In the genomic region with DNA sequence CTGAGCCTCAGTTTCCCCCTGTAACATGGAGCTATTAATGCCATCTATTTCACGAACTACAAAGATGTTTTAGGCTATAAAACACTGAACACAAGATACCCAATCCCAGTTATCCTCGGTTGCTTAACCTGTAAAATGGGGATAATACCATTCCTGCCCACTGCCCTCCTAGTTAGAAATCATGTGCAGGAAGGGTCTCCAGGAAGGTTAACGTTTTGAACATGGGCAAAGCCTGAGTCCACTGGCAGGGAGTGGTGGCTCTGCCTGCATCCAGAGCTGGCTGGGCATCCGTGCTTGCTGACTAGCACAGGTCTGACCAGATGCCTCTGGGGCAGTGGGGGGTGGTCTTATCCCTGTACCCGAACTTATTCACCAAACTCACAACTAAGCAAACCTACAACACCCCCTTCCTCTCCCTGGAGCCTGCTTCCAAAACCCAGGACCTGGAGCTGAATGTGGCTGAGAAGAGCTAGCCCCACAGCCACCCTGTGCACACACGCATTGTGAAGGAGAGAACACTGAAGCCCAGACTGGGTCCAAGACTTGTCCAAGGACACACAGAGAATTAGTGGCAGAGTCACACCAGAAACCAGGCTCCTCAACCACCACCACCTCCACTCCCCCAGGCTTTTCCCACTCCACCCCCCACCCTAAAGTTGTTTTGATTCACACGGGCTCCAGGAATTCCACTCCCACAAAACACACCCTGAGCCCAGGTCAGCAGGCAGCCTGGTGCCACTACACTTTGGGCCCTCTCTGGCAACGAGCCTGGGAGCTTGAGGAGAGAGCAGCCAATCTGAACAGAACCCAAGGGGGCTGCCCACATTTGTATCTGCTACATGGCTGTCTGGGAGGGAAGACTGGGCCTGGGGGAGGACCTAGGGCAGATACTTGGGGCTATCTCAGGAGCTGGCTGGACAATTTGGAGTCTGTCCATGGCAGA, we compare ENCODE assay signal across 8 cellular contexts. TPM values are rescaled to one million over a fixed set of nuclear protein-coding genes. Genes with fewer than 3 reads are reported as not detected.
DNase-seq lines count a peak whose midpoint lies in the region; ATAC-seq and TF ChIP-seq lines count a peak whose summit lies in the region.

No MANE protein-coding gene starts in this region.

- no peak for TF ChIP-seq CTCF in foreskin fibroblast (IDR thresholded peaks at IDR 0.05; ENCODE audit: low read depth, low read length)

- H3K27me3 ChIP-seq in CD8-positive, alpha-beta memory T cell (ENCODE audit: insufficient read depth, low read length, poor library complexity, severe bottlenecking): no peaks in the 10 kb centered on the region

- intact Hi-C loops in sciatic nerve (cut with DNase I): no loop called here

- H3K27ac Mint-ChIP-seq in CD8-positive, alpha-beta memory T cell: peak overlapping the region; percentile 91 to 97 (median 95)
- peak overlapping the region; percentile 97 for H3K27ac Mint-ChIP-seq in activated CD4-positive, alpha-beta memory T cell treated with anti-CD3 and anti-CD28 coated beads, Interleukin-2, amount 10 ng/mL, durations not matched to agents 7 days and 5 days
- H3K27ac Mint-ChIP-seq in naive B cell: peak overlapping the region in 3 of 6 donors; percentile 17 to 78 (median 51)

- no peaks in the 10 kb centered on the region for H3K27me3 Mint-ChIP-seq in CD8-positive, alpha-beta memory T cell
- H3K27me3 Mint-ChIP-seq in activated CD4-positive, alpha-beta memory T cell treated with anti-CD3 and anti-CD28 coated beads, Interleukin-2, amount 10 ng/mL, durations not matched to agents 7 days and 5 days: no peaks in the 10 kb centered on the region
- no peaks in the 10 kb centered on the region for H3K27me3 Mint-ChIP-seq in naive B cell

- CTCF ChIA-PET in CD8-positive, alpha-beta memory T cell (lab: Charles Lee): interaction anchor here (0.9 to 34.1 kb wide), 10 partner anchors 10 to 125 kb away, joined by 3 to 588 read pairs (median 8); no protein-coding TSS in a partner anchor
- CTCF ChIA-PET in activated CD4-positive, alpha-beta memory T cell treated with anti-CD3 and anti-CD28 coated beads, Interleukin-2, amount 10 ng/mL, durations not matched to agents 7 days and 5 days (lab: Charles Lee): interaction anchor here (0.5 to 12.4 kb wide), 18 partner anchors 9 to 1146 kb away, joined by 3 to 192 read pairs (median 8); partner anchors contain the start of genes ELOA, HNRNPR, ID3 and RPL11

- H3K9me3 ChIP-seq in CD8-positive, alpha-beta memory T cell (ENCODE audit: low read length): no peaks in the 10 kb centered on the region

- no peaks in the 10 kb centered on the region for H3K36me3 Mint-ChIP-seq in CD8-positive, alpha-beta memory T cell
- peaks cover 52% of the 10 kb centered on the region for H3K36me3 Mint-ChIP-seq in activated CD4-positive, alpha-beta memory T cell treated with anti-CD3 and anti-CD28 coated beads, Interleukin-2, amount 10 ng/mL, durations not matched to agents 7 days and 5 days (ENCODE audit: low read depth)
- no peaks in the 10 kb centered on the region for H3K36me3 Mint-ChIP-seq in naive B cell

- peaks cover 84 to 92% (median 91%) of the 10 kb centered on the region in 3 donors for H3K4me1 Mint-ChIP-seq in CD8-positive, alpha-beta memory T cell
- H3K4me1 Mint-ChIP-seq in activated CD4-positive, alpha-beta memory T cell treated with anti-CD3 and anti-CD28 coated beads, Interleukin-2, amount 10 ng/mL, durations not matched to agents 7 days and 5 days: peaks cover 76% of the 10 kb centered on the region
- H3K4me1 Mint-ChIP-seq in naive B cell: peaks cover 63 to 81% (median 79%) of the 10 kb centered on the region in 3 donors

- H3K4me3 Mint-ChIP-seq in CD8-positive, alpha-beta memory T cell: peak overlapping the region; percentile 74 to 89 (median 80)
- peak overlapping the region; percentile 99 for H3K4me3 Mint-ChIP-seq in activated CD4-positive, alpha-beta memory T cell treated with anti-CD3 and anti-CD28 coated beads, Interleukin-2, amount 10 ng/mL, durations not matched to agents 7 days and 5 days
- H3K4me3 Mint-ChIP-seq in naive B cell: peak overlapping the region; percentile 65 to 84 (median 75)

- DNase-seq in CD8-positive, alpha-beta memory T cell: no peak
- DNase-seq in HUDEP-2 (lab: John Stamatoyannopoulos, UW; ENCODE audit: unreplicated experiment in 76 of 76) (peak in 61 of 76 experiments; percentile 5 to 68 (median 43)), naive B cell (no peak), foreskin fibroblast (no peak), sciatic nerve (ENCODE audit: low spot score) (no peak), middle frontal gyrus (ENCODE audit: extremely low spot score, low spot score) (no peak), glomerular visceral epithelial cell (ENCODE audit: extremely low spot score) (no peak)
- peak; percentile 33 for DNase-seq in activated CD4-positive, alpha-beta memory T cell treated with anti-CD3 and anti-CD28 coated beads, Interleukin-2, amount 10 ng/mL, durations not matched to agents 7 days and 5 days

- H3K4me3 ChIP-seq in CD8-positive, alpha-beta memory T cell (ENCODE audit: low read length): peak overlapping the region; percentile 57
- H3K4me3 ChIP-seq in foreskin fibroblast (ENCODE audit: low read depth in 1 of 2, low read length in 2 of 2): peak overlapping the region in 1 of 2 donors; percentile 3

- no peaks in the 10 kb centered on the region for H3K36me3 ChIP-seq in CD8-positive, alpha-beta memory T cell (ENCODE audit: insufficient read depth, low read length)

- peaks cover 86% of the 10 kb centered on the region for H3K4me1 ChIP-seq in CD8-positive, alpha-beta memory T cell (ENCODE audit: insufficient read depth, low read length)

- ATAC-seq in naive B cell (ENCODE audit: low read depth in 2 of 2) (no peak), sciatic nerve (no peak)

- no peaks in the 10 kb centered on the region for H3K9me3 Mint-ChIP-seq in CD8-positive, alpha-beta memory T cell
- H3K9me3 Mint-ChIP-seq in activated CD4-positive, alpha-beta memory T cell treated with anti-CD3 and anti-CD28 coated beads, Interleukin-2, amount 10 ng/mL, durations not matched to agents 7 days and 5 days: no peaks in the 10 kb centered on the region
- no peaks in the 10 kb centered on the region for H3K9me3 Mint-ChIP-seq in naive B cell

- peak overlapping the region; percentile 48 for H3K27ac ChIP-seq in CD8-positive, alpha-beta memory T cell (ENCODE audit: low read depth, low read length)

- POLR2A ChIA-PET in CD8-positive, alpha-beta memory T cell (lab: Charles Lee): interaction anchor here (0.5 to 2.0 kb wide), 5 partner anchors 15 to 185 kb away, joined by 4 to 11 read pairs (median 5); partner anchors contain the start of genes ASAP3 and HNRNPR
- POLR2A ChIA-PET in activated CD4-positive, alpha-beta memory T cell treated with anti-CD3 and anti-CD28 coated beads, Interleukin-2, amount 10 ng/mL, durations not matched to agents 7 days and 5 days (lab: Charles Lee): interaction anchor here (0.6 to 15.2 kb wide), 25 partner anchors 8 to 975 kb away, joined by 3 to 122 read pairs (median 11); partner anchors contain the start of genes HNRNPR, ID3, PNRC2 and RPL11

RNA-seq across cellular contexts. Expression of gene E2F2, which starts 1.6 kb away (rescaled TPM):
- total RNA-seq in CD8-positive, alpha-beta memory T cell: 10 to 100 TPM; 19.1 to 19.6 TPM
- 0.76 TPM for polyA plus RNA-seq in CD8-positive, alpha-beta memory T cell
- total RNA-seq in activated CD4-positive, alpha-beta memory T cell treated with anti-CD3 and anti-CD28 coated beads, Interleukin-2, amount 10 ng/mL, durations not matched to agents 7 days and 5 days: 10 to 100 TPM; 93.4 to 98.9 TPM
- 1 to 10 TPM in 2 of 6 donors, under 1 TPM in 4; 0.06 to 1.7 (median 0.46) TPM for polyA plus RNA-seq in naive B cell (ENCODE audit: low read depth in 6 of 6)
- total RNA-seq in sciatic nerve: 2.1 TPM

RNA-seq across cellular contexts. Expression of gene ID3, which starts 29.9 kb away (rescaled TPM):
- 10 to 100 TPM; 18.4 to 19.3 TPM for total RNA-seq in CD8-positive, alpha-beta memory T cell
- polyA plus RNA-seq in CD8-positive, alpha-beta memory T cell: 4.7 TPM
- total RNA-seq in activated CD4-positive, alpha-beta memory T cell treated with anti-CD3 and anti-CD28 coated beads, Interleukin-2, amount 10 ng/mL, durations not matched to agents 7 days and 5 days: 10 to 100 TPM; 14.7 to 14.8 TPM
- 10 to 100 TPM; 23.9 to 52.0 (median 31.2) TPM for polyA plus RNA-seq in naive B cell (ENCODE audit: low read depth in 6 of 6)
- 289 TPM for total RNA-seq in sciatic nerve

RNA-seq across cellular contexts. Expression of gene ASAP3, which starts 45.4 kb away (rescaled TPM):
- total RNA-seq in CD8-positive, alpha-beta memory T cell: under 1 TPM; 0.33 to 0.78 TPM
- polyA plus RNA-seq in CD8-positive, alpha-beta memory T cell: 0.62 TPM
- total RNA-seq in activated CD4-positive, alpha-beta memory T cell treated with anti-CD3 and anti-CD28 coated beads, Interleukin-2, amount 10 ng/mL, durations not matched to agents 7 days and 5 days: under 1 TPM; 0.43 to 0.63 TPM
- under 1 TPM in 4 of 6 donors, not detected in 2; 0.16 to 0.69 (median 0.58) TPM for polyA plus RNA-seq in naive B cell (ENCODE audit: low read depth in 6 of 6)
- total RNA-seq in sciatic nerve: 109 TPM

Comparison
In these comparisons a context has a peak if more than half of its experiments do, and no peak if none do; other contexts are left out.
1. DNase-seq: peak in HUDEP-2 (61 of 76) and activated CD4-positive, alpha-beta memory T cell treated with anti-CD3 and anti-CD28 coated beads, Interleukin-2, amount 10 ng/mL, durations not matched to agents 7 days and 5 days (single experiment); none in CD8-positive, alpha-beta memory T cell (0 of 5), naive B cell (single experiment), foreskin fibroblast (0 of 2), sciatic nerve (single experiment), middle frontal gyrus (single experiment) and glomerular visceral epithelial cell (single experiment).
2. RNA of gene E2F2, which starts 1.6 kb away (total RNA-seq): 93.4 to 98.9 TPM in activated CD4-positive, alpha-beta memory T cell treated with anti-CD3 and anti-CD28 coated beads, Interleukin-2, amount 10 ng/mL, durations not matched to agents 7 days and 5 days; 19.1 to 19.6 TPM in CD8-positive, alpha-beta memory T cell and 2.1 TPM in sciatic nerve (single experiment); every median in the first group is over 4 times any median in the second.
3. RNA of gene ID3, which starts 29.9 kb away (total RNA-seq): 289 TPM in sciatic nerve (single experiment); 18.4 to 19.3 TPM in CD8-positive, alpha-beta memory T cell and 14.7 to 14.8 TPM in activated CD4-positive, alpha-beta memory T cell treated with anti-CD3 and anti-CD28 coated beads, Interleukin-2, amount 10 ng/mL, durations not matched to agents 7 days and 5 days; every median in the first group is over 10 times any median in the second.
4. RNA of gene ASAP3, which starts 45.4 kb away (total RNA-seq): 109 TPM in sciatic nerve (single experiment); 0.33 to 0.78 TPM in CD8-positive, alpha-beta memory T cell and 0.43 to 0.63 TPM in activated CD4-positive, alpha-beta memory T cell treated with anti-CD3 and anti-CD28 coated beads, Interleukin-2, amount 10 ng/mL, durations not matched to agents 7 days and 5 days; every median in the first group is over 10 times any median in the second.
5. Peak in every context shown above with its lines, with median percentiles within 50 percentile points of each other: H3K4me3 Mint-ChIP-seq.